Comparison of ENCODE assay signal across 8 cellular contexts in genomic region chr4:123564758-123565346, GRCh38.
DNase-seq lines count a peak whose midpoint lies in the region; ATAC-seq and TF ChIP-seq lines count a peak whose summit lies in the region.

No MANE protein-coding gene starts in this region.

- no peak overlapping the region for H3K9ac ChIP-seq in fibroblast of lung (ENCODE audit: insufficient read depth, low read length)

- peaks cover 20% of the 10 kb centered on the region for H3K9me3 Mint-ChIP-seq in osteocyte (ENCODE audit: unreplicated experiment)

- peaks cover 2% of the 10 kb centered on the region for H3K36me3 Mint-ChIP-seq in osteocyte (ENCODE audit: unreplicated experiment)

- no peaks in the 10 kb centered on the region for H4K20me1 ChIP-seq in fibroblast of lung (ENCODE audit: control insufficient read depth, extremely low read depth, insufficient read depth, low read length)

- H3K27ac ChIP-seq in fibroblast of lung (ENCODE audit: insufficient read depth, low read length) = no peak overlapping the region

- no peaks in the 10 kb centered on the region for H3K27me3 ChIP-seq in fibroblast of lung (ENCODE audit: control insufficient read depth, insufficient read depth, low read length)

- H3K36me3 ChIP-seq in fibroblast of lung (ENCODE audit: control insufficient read depth, insufficient read depth, low read length) = no peaks in the 10 kb centered on the region

- intact Hi-C loops in posterior vena cava (cut with DNase I) = no loop called here

- TF ChIP-seq CTCF in fibroblast of lung (conservative IDR thresholded peaks at IDR 0.05 in 1 of 2, IDR thresholded peaks at IDR 0.05 in 1 of 2; ENCODE audit: low read depth in 1 of 2, low read length in 2 of 2) = peak; percentile 81 to 88
- TF ChIP-seq CTCF in osteocyte (IDR thresholded peaks at IDR 0.05) = peak; percentile 75

- no peaks in the 10 kb centered on the region for H3K79me2 ChIP-seq in fibroblast of lung (ENCODE audit: control insufficient read depth, insufficient read depth, low read length)

- no peaks in the 10 kb centered on the region for H3K9me3 ChIP-seq in fibroblast of lung (ENCODE audit: control insufficient read depth, insufficient read depth, low read depth, low read length)

- no peak overlapping the region for H3K4me3 Mint-ChIP-seq in osteocyte (ENCODE audit: unreplicated experiment)

- ATAC-seq in GM19455 (IDR thresholded peaks at IDR 0.05; ENCODE audit: unreplicated experiment) (peak; percentile 94), HG03460 (IDR thresholded peaks at IDR 0.05; ENCODE audit: unreplicated experiment) (peak; percentile 100)

- H3K27me3 Mint-ChIP-seq in osteocyte (ENCODE audit: unreplicated experiment) = no peaks in the 10 kb centered on the region

- H3K4me1 ChIP-seq in fibroblast of lung (ENCODE audit: control insufficient read depth, extremely low read depth, insufficient read depth, low read length) = peaks cover 4% of the 10 kb centered on the region

- DNase-seq in DMS114 treated with DMSO at 0.1 percent for 48 hours (lab: John Stamatoyannopoulos, UW; ENCODE audit: unreplicated experiment) (peak; percentile 35), NCI-H69 (lab: John Stamatoyannopoulos, UW) (peak; percentile 82), fibroblast of lung (ENCODE audit: low read depth in 2 of 2) (peak; percentile 61 to 74), osteocyte (ENCODE audit: extremely low spot score, unreplicated experiment) (no peak), posterior vena cava (ENCODE audit: low spot score) (no peak)
- DNase-seq in activated CD8-positive, alpha-beta memory T cell treated with anti-CD3 and anti-CD28 coated beads for 4 hours (ENCODE audit: low read depth in 2 of 2) = peak; percentile 21 to 23

- H3K27ac Mint-ChIP-seq in osteocyte (ENCODE audit: unreplicated experiment) = no peak overlapping the region

- no peak overlapping the region for H3K4me2 ChIP-seq in fibroblast of lung (ENCODE audit: extremely low read depth, insufficient read depth, low read length)

- no peak overlapping the region for H3K4me3 ChIP-seq in fibroblast of lung (replicated peaks in 1 of 4; ENCODE audit: control extremely low read depth in 1 of 4, insufficient read depth in 1 of 4, low read depth in 3 of 4, low read length in 4 of 4)

- H2AFZ ChIP-seq in fibroblast of lung (ENCODE audit: low read length) = no peak overlapping the region

- H3K4me1 Mint-ChIP-seq in osteocyte (ENCODE audit: unreplicated experiment) = peaks cover 14% of the 10 kb centered on the region

Comparison
In these comparisons a context has a peak if more than half of its experiments do, and no peak if none do; other contexts are left out.
1. DNase-seq: peak in DMS114 treated with DMSO at 0.1 percent for 48 hours (single experiment), NCI-H69 (single experiment), activated CD8-positive, alpha-beta memory T cell treated with anti-CD3 and anti-CD28 coated beads for 4 hours (2 of 2) and fibroblast of lung (2 of 2); none in osteocyte (single experiment) and posterior vena cava (single experiment).